Comparison of ENCODE assay signal across 21 cellular contexts in genomic region chr3:43247556-43248186, GRCh38. TPM values are rescaled to one million over a fixed set of nuclear protein-coding genes. Genes with fewer than 3 reads are reported as not detected.
DNase-seq lines count a peak whose midpoint lies in the region; ATAC-seq and TF ChIP-seq lines count a peak whose summit lies in the region.
"Had no signal": no experiment of that assay in that cellular context is flagged by ENCODE, and none has a peak within 500 bp of the region (broad histone marks: within the 10 kb centered on the region; RNA-seq: fewer than 3 reads in every experiment).

No MANE protein-coding gene starts in this region.

- H3K27ac Mint-ChIP-seq in CD8-positive, alpha-beta T cell, result peak overlapping the region; percentile 86
- H3K27ac Mint-ChIP-seq in naive B cell (peak overlapping the region in 5 of 6 donors; percentile 38 to 89 (median 57)), glutamatergic neuron (ENCODE audit: unreplicated experiment) (no peak overlapping the region)
- no peak overlapping the region for H3K27ac Mint-ChIP-seq in activated T-cell treated with anti-CD3 and anti-CD28 coated beads, Interleukin-2, amount 50 U/mL, for 24 hours
- H3K27ac Mint-ChIP-seq in stimulated activated naive B cell treated with anti-CD40 and anti-IgM and Interleukin-4, amounts not matched to agents 10 μg/mL and 1 μg/mL and 100 μg/mL, for 72 hours, result no peak overlapping the region
- H3K27ac Mint-ChIP-seq: activated CD4-positive, alpha-beta memory T cell treated with anti-CD3 and anti-CD28 coated beads, Interleukin-2, amount 10 ng/mL, durations not matched to agents 7 days and 5 days had no signal

- H3K4me1 Mint-ChIP-seq in CD8-positive, alpha-beta T cell (ENCODE audit: low read depth), result peaks cover 63% of the 10 kb centered on the region
- peaks cover 48 to 62% (median 57%) of the 10 kb centered on the region in 3 donors for H3K4me1 Mint-ChIP-seq in naive B cell
- H3K4me1 Mint-ChIP-seq in activated T-cell treated with anti-CD3 and anti-CD28 coated beads, Interleukin-2, amount 50 U/mL, for 24 hours (ENCODE audit: low read depth), result peaks cover 58% of the 10 kb centered on the region
- H3K4me1 Mint-ChIP-seq in stimulated activated naive B cell treated with anti-CD40 and anti-IgM and Interleukin-4, amounts not matched to agents 10 μg/mL and 1 μg/mL and 100 μg/mL, for 72 hours, result peaks cover 40 to 53% of the 10 kb centered on the region in 2 donors
- no peaks in the 10 kb centered on the region for H3K4me1 Mint-ChIP-seq in glutamatergic neuron (ENCODE audit: low read depth, unreplicated experiment)

- no peaks in the 10 kb centered on the region for H3K9me3 Mint-ChIP-seq in CD8-positive, alpha-beta T cell
- H3K9me3 Mint-ChIP-seq in naive B cell (peaks cover 0 to 4% (median 0%) of the 10 kb centered on the region in 7 donors), glutamatergic neuron (ENCODE audit: unreplicated experiment) (no peaks in the 10 kb centered on the region)
- H3K9me3 Mint-ChIP-seq in activated T-cell treated with anti-CD3 and anti-CD28 coated beads, Interleukin-2, amount 50 U/mL, for 24 hours, result no peaks in the 10 kb centered on the region
- peaks cover 0 to 3% of the 10 kb centered on the region in 2 donors for H3K9me3 Mint-ChIP-seq in stimulated activated naive B cell treated with anti-CD40 and anti-IgM and Interleukin-4, amounts not matched to agents 10 μg/mL and 1 μg/mL and 100 μg/mL, for 72 hours
- H3K9me3 Mint-ChIP-seq: activated CD4-positive, alpha-beta memory T cell treated with anti-CD3 and anti-CD28 coated beads, Interleukin-2, amount 10 ng/mL, durations not matched to agents 7 days and 5 days; natural killer cell treated with Interleukin-12 subunit alpha and Interleukin-12 subunit beta and Interleukin-15 and Interleukin-18, amount 100 ng/mL, for 72 hours had no signal

- H3K4me3 Mint-ChIP-seq in CD8-positive, alpha-beta T cell, result peak overlapping the region; percentile 2
- H3K4me3 Mint-ChIP-seq in naive B cell, result peak overlapping the region in 7 of 8 donors; percentile 60 to 85 (median 65)
- H3K4me3 Mint-ChIP-seq in activated T-cell treated with anti-CD3 and anti-CD28 coated beads, Interleukin-2, amount 50 U/mL, for 24 hours, result no peak overlapping the region
- no peak overlapping the region for H3K4me3 Mint-ChIP-seq in stimulated activated naive B cell treated with anti-CD40 and anti-IgM and Interleukin-4, amounts not matched to agents 10 μg/mL and 1 μg/mL and 100 μg/mL, for 72 hours
- H3K4me3 Mint-ChIP-seq in glutamatergic neuron (ENCODE audit: unreplicated experiment), result no peak overlapping the region
- H3K4me3 Mint-ChIP-seq: activated CD4-positive, alpha-beta memory T cell treated with anti-CD3 and anti-CD28 coated beads, Interleukin-2, amount 10 ng/mL, durations not matched to agents 7 days and 5 days had no signal

- DNase-seq in Ammon's horn (ENCODE audit: low spot score) (peak; percentile 50), cerebellum (ENCODE audit: low spot score) (peak; percentile 26), naive B cell (no peak), glutamatergic neuron (no peak), SHP77 (lab: John Stamatoyannopoulos, UW) (no peak)
- no peak for DNase-seq in CD8-positive, alpha-beta T cell
- no peak for DNase-seq in activated T-cell treated with anti-CD3 and anti-CD28 coated beads, Interleukin-2, amount 50 U/mL, for 24 hours
- DNase-seq in stimulated activated naive B cell treated with anti-CD40 and anti-IgM and Interleukin-4, amounts not matched to agents 10 μg/mL and 1 μg/mL and 100 μg/mL, for 72 hours, result no peak
- DNase-seq: activated CD4-positive, alpha-beta memory T cell treated with anti-CD3 and anti-CD28 coated beads, Interleukin-2, amount 10 ng/mL, durations not matched to agents 7 days and 5 days; central memory CD4-positive, alpha-beta T cell; mesenchymal stem cell; MM.1S; NCI-H1436; NCI-H510A; NK-92 treated with Interleukin-12 subunit alpha and Interleukin-12 subunit beta, amount 100 ng/mL, for 24 hours had no signal

- intact Hi-C loops in CD8-positive, alpha-beta T cell (cut with DNase I, micrococcal nuclease), result no loop called here

- TF ChIP-seq CTCF in CD8-positive, alpha-beta T cell (IDR thresholded peaks at IDR 0.05), result no peak
- TF ChIP-seq CTCF in glutamatergic neuron (IDR thresholded peaks at IDR 0.05; ENCODE audit: partially characterized antibody, unreplicated experiment), result no peak

- H3K4me1 ChIP-seq in CD8-positive, alpha-beta T cell (ENCODE audit: insufficient read depth, low read length), result peaks cover 50% of the 10 kb centered on the region
- H3K4me1 ChIP-seq: parathyroid adenoma had no signal

- no peak overlapping the region for H3K27ac ChIP-seq in CD8-positive, alpha-beta T cell (ENCODE audit: low read depth, low read length)
- H3K27ac ChIP-seq: epithelial cell of prostate, parathyroid adenoma, SK-N-MC, thoracic aorta had no signal

- H3K36me3 Mint-ChIP-seq in CD8-positive, alpha-beta T cell, result no peaks in the 10 kb centered on the region
- H3K36me3 Mint-ChIP-seq in naive B cell (peaks cover 0 to 7% of the 10 kb centered on the region in 2 donors), glutamatergic neuron (ENCODE audit: unreplicated experiment) (peaks cover 4% of the 10 kb centered on the region)
- H3K36me3 Mint-ChIP-seq in activated T-cell treated with anti-CD3 and anti-CD28 coated beads, Interleukin-2, amount 50 U/mL, for 24 hours (ENCODE audit: low read depth), result no peaks in the 10 kb centered on the region
- no peaks in the 10 kb centered on the region for H3K36me3 Mint-ChIP-seq in stimulated activated naive B cell treated with anti-CD40 and anti-IgM and Interleukin-4, amounts not matched to agents 10 μg/mL and 1 μg/mL and 100 μg/mL, for 72 hours
- H3K36me3 Mint-ChIP-seq: natural killer cell treated with Interleukin-12 subunit alpha and Interleukin-12 subunit beta and Interleukin-15 and Interleukin-18, amount 100 ng/mL, for 72 hours had no signal

- no peak overlapping the region for H3K4me3 ChIP-seq in CD8-positive, alpha-beta T cell (ENCODE audit: low read depth, low read length)
- H3K4me3 ChIP-seq: K562, SK-N-MC, thoracic aorta had no signal

- no peaks in the 10 kb centered on the region for H3K27me3 Mint-ChIP-seq in CD8-positive, alpha-beta T cell (ENCODE audit: low read depth)
- H3K27me3 Mint-ChIP-seq in naive B cell (peaks cover 0 to 7% (median 0%) of the 10 kb centered on the region in 3 donors), glutamatergic neuron (ENCODE audit: unreplicated experiment) (no peaks in the 10 kb centered on the region)
- H3K27me3 Mint-ChIP-seq in activated T-cell treated with anti-CD3 and anti-CD28 coated beads, Interleukin-2, amount 50 U/mL, for 24 hours, result no peaks in the 10 kb centered on the region
- H3K27me3 Mint-ChIP-seq in stimulated activated naive B cell treated with anti-CD40 and anti-IgM and Interleukin-4, amounts not matched to agents 10 μg/mL and 1 μg/mL and 100 μg/mL, for 72 hours, result peaks cover 0 to 6% of the 10 kb centered on the region in 2 donors

- no peaks in the 10 kb centered on the region for H3K27me3 ChIP-seq in CD8-positive, alpha-beta T cell (ENCODE audit: insufficient read depth, low read length)

- no peaks in the 10 kb centered on the region for H3K9me3 ChIP-seq in CD8-positive, alpha-beta T cell (ENCODE audit: low read length)
- H3K9me3 ChIP-seq: thoracic aorta had no signal

- no peaks in the 10 kb centered on the region for H3K36me3 ChIP-seq in CD8-positive, alpha-beta T cell (ENCODE audit: insufficient read depth, low read length)
- H3K36me3 ChIP-seq: thoracic aorta had no signal

- POLR2A ChIA-PET in CD8-positive, alpha-beta T cell (lab: Charles Lee), result interaction anchor here (0.9 to 1.5 kb wide), 6 partner anchors 8 to 68 kb away, joined by 3 to 4 read pairs (median 3); no protein-coding TSS in a partner anchor

- CTCF ChIA-PET in CD8-positive, alpha-beta T cell (lab: Charles Lee), result interaction anchor here (1.2 to 2.8 kb wide), 2 partner anchors 25 to 86 kb away, joined by 6 to 11 read pairs; no protein-coding TSS in a partner anchor

- ATAC-seq in CD8-positive, alpha-beta T cell, result no peak
- no peak for ATAC-seq in naive B cell (ENCODE audit: low read depth in 2 of 2)
- ATAC-seq in stimulated activated naive B cell treated with anti-CD40 and anti-IgM and Interleukin-4, amounts not matched to agents 10 μg/mL and 1 μg/mL and 100 μg/mL, for 72 hours (replicated peaks), result no peak
- ATAC-seq: K562; natural killer cell treated with Interleukin-12 subunit alpha and Interleukin-12 subunit beta and Interleukin-15 and Interleukin-18, amount 100 ng/mL, for 72 hours had no signal

RNA-seq across cellular contexts. Expression of gene SNRK, which starts 38.7 kb away (rescaled TPM):
- 100 to 1,000 TPM; 280 to 281 TPM for total RNA-seq in CD8-positive, alpha-beta T cell
- total RNA-seq in cerebellum, result 60.6 TPM
- polyA plus RNA-seq in naive B cell (ENCODE audit: low read depth in 6 of 6), result 10 to 100 TPM; 14.3 to 52.3 (median 38.0) TPM
- 21.3 TPM for total RNA-seq in glutamatergic neuron (ENCODE audit: unreplicated experiment)

Comparison
In these comparisons a context has a peak if more than half of its experiments do, and no peak if none do; other contexts are left out.
1. DNase-seq: peak in Ammon's horn (single experiment) and cerebellum (single experiment); none in CD8-positive, alpha-beta T cell (0 of 7), naive B cell (single experiment), activated T-cell treated with anti-CD3 and anti-CD28 coated beads, Interleukin-2, amount 50 U/mL, for 24 hours (single experiment), stimulated activated naive B cell treated with anti-CD40 and anti-IgM and Interleukin-4, amounts not matched to agents 10 μg/mL and 1 μg/mL and 100 μg/mL, for 72 hours (single experiment), glutamatergic neuron (single experiment) and SHP77 (0 of 2).
2. H3K27ac Mint-ChIP-seq: peak in CD8-positive, alpha-beta T cell (single experiment) and naive B cell (5 of 6); none in activated T-cell treated with anti-CD3 and anti-CD28 coated beads, Interleukin-2, amount 50 U/mL, for 24 hours (single experiment), stimulated activated naive B cell treated with anti-CD40 and anti-IgM and Interleukin-4, amounts not matched to agents 10 μg/mL and 1 μg/mL and 100 μg/mL, for 72 hours (single experiment) and glutamatergic neuron (single experiment).
3. H3K4me3 Mint-ChIP-seq: peak in CD8-positive, alpha-beta T cell (single experiment) and naive B cell (7 of 8); none in activated T-cell treated with anti-CD3 and anti-CD28 coated beads, Interleukin-2, amount 50 U/mL, for 24 hours (single experiment), stimulated activated naive B cell treated with anti-CD40 and anti-IgM and Interleukin-4, amounts not matched to agents 10 μg/mL and 1 μg/mL and 100 μg/mL, for 72 hours (0 of 2) and glutamatergic neuron (single experiment).